ENCODE assay signal across 14 cellular contexts in the genomic region with DNA sequence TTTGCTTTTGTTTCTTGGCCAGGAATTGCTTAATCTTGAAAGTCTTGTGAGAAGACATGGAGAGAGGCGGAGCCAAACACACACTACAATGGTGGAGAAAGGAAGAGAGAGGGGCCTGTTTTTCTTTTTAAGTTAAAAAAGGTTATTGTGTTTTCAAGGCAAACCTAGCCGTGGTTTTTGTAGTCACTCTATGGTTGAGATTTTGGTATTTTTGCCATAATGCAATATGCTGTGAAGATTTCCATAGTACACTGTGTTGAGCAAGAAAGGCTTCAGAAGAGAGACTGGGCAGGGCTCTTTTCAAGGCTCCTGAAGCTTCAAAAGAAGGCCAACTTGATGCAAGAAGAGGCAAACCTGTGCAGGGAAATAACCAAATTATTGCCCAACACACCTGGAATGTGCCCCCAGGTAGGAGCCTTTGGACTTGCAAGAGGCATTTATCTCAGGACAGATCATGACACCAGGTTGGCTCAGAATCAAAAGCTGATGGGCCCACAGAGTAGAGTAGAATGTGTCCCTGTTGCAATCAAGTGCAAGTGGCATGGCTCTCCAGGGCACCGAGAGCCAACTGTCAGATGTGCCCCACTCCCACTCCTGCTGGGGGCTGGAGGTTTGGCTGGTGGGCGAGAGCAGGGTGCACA. TPM values are rescaled to one million over a fixed set of nuclear protein-coding genes. Genes with fewer than 3 reads are reported as not detected.
DNase-seq lines count a peak whose midpoint lies in the region; ATAC-seq and TF ChIP-seq lines count a peak whose summit lies in the region.
"Had no signal": no experiment of that assay in that cellular context is flagged by ENCODE, and none has a peak within 500 bp of the region (broad histone marks: within the 10 kb centered on the region; RNA-seq: fewer than 3 reads in every experiment).

No MANE protein-coding gene starts in this region.

- peaks cover 24 to 62% (median 39%) of the 10 kb centered on the region in 4 donors for H3K36me3 ChIP-seq in esophagus muscularis mucosa
- H3K36me3 ChIP-seq in osteoblast (ENCODE audit: insufficient read depth, low read length): peaks cover 34% of the 10 kb centered on the region
- H3K36me3 ChIP-seq in uterus: no peaks in the 10 kb centered on the region

- TF ChIP-seq EP300 in esophagus muscularis mucosa (IDR thresholded peaks at IDR 0.05): no peak

- no peak for TF ChIP-seq CTCF in esophagus muscularis mucosa (IDR thresholded peaks at IDR 0.05)
- TF ChIP-seq CTCF in osteoblast (IDR thresholded peaks at IDR 0.05; ENCODE audit: extremely low read depth, low read depth, low read length): no peak
- no peak for TF ChIP-seq CTCF in uterus (IDR thresholded peaks at IDR 0.05)

- ATAC-seq in right cardiac atrium: no peak
- no peak for ATAC-seq in left ventricle myocardium superior
- ATAC-seq: GM23338 had no signal

- intact Hi-C loops in right cardiac atrium (cut with DNase I) (no loop called here), left ventricle myocardium superior (cut with micrococcal nuclease) (no loop called here), esophagus muscularis mucosa (cut with DNase I) (no loop called here), uterus (cut with DNase I; ENCODE audit: low total_unique reads) (no loop called here)

- no peaks in the 10 kb centered on the region for H3K9me3 ChIP-seq in right cardiac atrium (ENCODE audit: control insufficient read depth, low read length)
- no peaks in the 10 kb centered on the region for H3K9me3 ChIP-seq in esophagus muscularis mucosa
- H3K9me3 ChIP-seq in osteoblast (ENCODE audit: low read depth, low read length): peaks cover under 1% of the 10 kb centered on the region
- H3K9me3 ChIP-seq in uterus: no peaks in the 10 kb centered on the region
- H3K9me3 ChIP-seq: SJSA1 had no signal

- H3K4me1 ChIP-seq in right cardiac atrium (ENCODE audit: control insufficient read depth, insufficient read depth, low read length) (peaks cover 31% of the 10 kb centered on the region), esophagus muscularis mucosa (peaks cover 52 to 77% (median 73%) of the 10 kb centered on the region in 4 donors), osteoblast (ENCODE audit: insufficient read depth, low read length) (peaks cover 46% of the 10 kb centered on the region), uterus (peaks cover 0 to 8% of the 10 kb centered on the region in 2 donors)

- DNase-seq in right cardiac atrium (peak in 1 of 3 donors; percentile 40), left ventricle myocardium superior (no peak), esophagus muscularis mucosa (ENCODE audit: extremely low spot score) (no peak), osteoblast (ENCODE audit: insufficient read length, low spot score, missing footprints) (peak; percentile 19), uterus (peak in 1 of 2 donors; percentile 18), occipital lobe (lab: John Stamatoyannopoulos, UW) (no peak), DMS79 treated with DMSO at 0.1 percent for 48 hours (lab: John Stamatoyannopoulos, UW) (no peak), DMS 273 (lab: John Stamatoyannopoulos, UW; ENCODE audit: unreplicated experiment) (no peak)
- DNase-seq: anterior cingulate cortex, NCI-H1105, NCI-H524, WERI-Rb-1 had no signal

- H2AFZ ChIP-seq in osteoblast (ENCODE audit: low read length): no peak overlapping the region
- H2AFZ ChIP-seq: GM23338 had no signal

- H3K27ac ChIP-seq in right cardiac atrium (ENCODE audit: low read length) (peak overlapping the region; percentile 51), esophagus muscularis mucosa (replicated peaks in 1 of 4) (peak overlapping the region in 3 of 4 donors; percentile 49 to 97 (median 70)), osteoblast (ENCODE audit: low read depth, low read length) (peak overlapping the region; percentile 35), uterus (peak overlapping the region; percentile 9 to 49)
- H3K27ac ChIP-seq: SJSA1 had no signal

- peaks cover 9% of the 10 kb centered on the region for H3K79me2 ChIP-seq in osteoblast (ENCODE audit: insufficient read depth, low read length)

- no peak for TF ChIP-seq POLR2A in esophagus muscularis mucosa (IDR thresholded peaks at IDR 0.05; ENCODE audit: low read depth)
- TF ChIP-seq POLR2A in uterus (IDR thresholded peaks at IDR 0.05): no peak

- peaks cover 18% of the 10 kb centered on the region for H4K20me1 ChIP-seq in osteoblast (ENCODE audit: insufficient read depth, low read length)

- H3K4me2 ChIP-seq in osteoblast (ENCODE audit: insufficient read depth, low read length): no peak overlapping the region

- H3K27me3 ChIP-seq in right cardiac atrium (ENCODE audit: control insufficient read depth, insufficient read depth) (no peaks in the 10 kb centered on the region), esophagus muscularis mucosa (no peaks in the 10 kb centered on the region), osteoblast (ENCODE audit: insufficient read depth, low read length) (no peaks in the 10 kb centered on the region), uterus (no peaks in the 10 kb centered on the region)
- H3K27me3 ChIP-seq: SJSA1 had no signal

- WGBS in right cardiac atrium: 67% methylated on average over 4 of the region's 4 CpGs
- WGBS in esophagus muscularis mucosa: 62% methylated on average over 3 of the region's 4 CpGs

- no peak overlapping the region for H3K4me3 ChIP-seq in right cardiac atrium (ENCODE audit: low read length)
- no peak overlapping the region for H3K4me3 ChIP-seq in esophagus muscularis mucosa
- H3K4me3 ChIP-seq in osteoblast (ENCODE audit: insufficient read depth, low read length): no peak overlapping the region
- H3K4me3 ChIP-seq in uterus: no peak overlapping the region
- H3K4me3 ChIP-seq: GM23338, SJSA1 had no signal

RNA-seq across cellular contexts. Expression of a gene that starts 22.1 kb away (rescaled TPM):
- total RNA-seq in right cardiac atrium: 10 to 100 TPM; 44.6 to 57.6 (median 47.6) TPM
- polyA plus RNA-seq in right cardiac atrium: 22.9 TPM
- total RNA-seq in left ventricle myocardium superior: 53.9 TPM
- 100 to 1,000 TPM; 111 to 313 (median 155) TPM for total RNA-seq in esophagus muscularis mucosa
- total RNA-seq in osteoblast: 205 and 300 TPM in 2 replicates
- 10 to 100 TPM; 49.4 to 87.5 (median 61.4) TPM for total RNA-seq in uterus
- total RNA-seq in occipital lobe: 73.8 TPM
